ENCODE assay signal across 26 cellular contexts in genomic region chr17:61122356-61122913, GRCh38.
"Had no signal": no experiment of that assay in that cellular context is flagged by ENCODE, and none has a peak within 500 bp of the region (broad histone marks: within the 10 kb centered on the region; RNA-seq: fewer than 3 reads in every experiment).

No MANE protein-coding gene starts in this region.

- H3K9me3 ChIP-seq: Peyer's patch had no signal

- H3K27ac Mint-ChIP-seq: activated CD8-positive, alpha-beta T cell treated with anti-CD3 and anti-CD28 coated beads for 36 hours; activated naive CD4-positive, alpha-beta T cell treated with anti-CD3 and anti-CD28 coated beads, Interleukin-2, amount 10 ng/mL, durations not matched to agents 7 days and 5 days; activated naive CD8-positive, alpha-beta T cell treated with anti-CD3 and anti-CD28 coated beads for 36 hours; activated T-cell treated with anti-CD3 and anti-CD28 coated beads, Interleukin-2, amount 50 U/mL, for 72 hours; activated T-helper 2 cell treated with anti-CD3 and anti-CD28 coated beads, Interferon-gamma antibody, Interleukin-2, Interleukin-4, amounts not matched to agents 10 μg/mL and 5 μg/mL and 100 μg/mL, durations not matched to agents 14 hours and 24 hours and 36 hours had no signal

- DNase-seq: activated CD4-positive, alpha-beta T cell treated with anti-CD3 and anti-CD28 coated beads for 4 hours; activated CD8-positive, alpha-beta memory T cell treated with anti-CD3 and anti-CD28 coated beads, Interleukin-2, amount 50 U/mL, for 4 hours; activated CD8-positive, alpha-beta T cell treated with anti-CD3 and anti-CD28 coated beads for 36 hours; activated gamma-delta T cell treated with Interleukin-2 at 50 U/mL for 16 hours; activated naive CD4-positive, alpha-beta T cell treated with anti-CD3 and anti-CD28 coated beads, Interleukin-2, amount 10 ng/mL, durations not matched to agents 7 days and 5 days; activated naive CD8-positive, alpha-beta T cell treated with anti-CD3 and anti-CD28 coated beads for 36 hours; activated T-cell treated with anti-CD3 and anti-CD28 coated beads, Interleukin-2, amount 50 U/mL, for 72 hours; brain microvascular endothelial cell; Kasumi-1; NCI-H1048; NCI-H1417; NCI-H1930; NCI-H510A treated with DMSO at 0.1 percent for 48 hours; NCI-H69; NK-92 treated with Interleukin-12 subunit alpha and Interleukin-12 subunit beta, amount 100 ng/mL, for 24 hours; OCI-M1; Peyer's patch; Right ventricle myocardium superior; SJCRH30; SK-N-SH; T-helper 1 cell; WERI-Rb-1 had no signal

- H3K4me3 Mint-ChIP-seq: activated CD8-positive, alpha-beta T cell treated with anti-CD3 and anti-CD28 coated beads for 36 hours; activated naive CD4-positive, alpha-beta T cell treated with anti-CD3 and anti-CD28 coated beads, Interleukin-2, amount 10 ng/mL, durations not matched to agents 7 days and 5 days; activated naive CD8-positive, alpha-beta T cell treated with anti-CD3 and anti-CD28 coated beads for 36 hours; activated T-cell treated with anti-CD3 and anti-CD28 coated beads, Interleukin-2, amount 50 U/mL, for 72 hours had no signal

- ATAC-seq: activated CD4-positive, CD25-positive, alpha-beta regulatory T cell treated with anti-CD3 and anti-CD28 coated beads, Interleukin-2, amount 50 U/mL, for 24 hours; activated CD8-positive, alpha-beta T cell treated with anti-CD3 and anti-CD28 coated beads for 36 hours; activated T-cell treated with anti-CD3 and anti-CD28 coated beads, Interleukin-2, amount 50 U/mL, for 72 hours had no signal

- H3K36me3 Mint-ChIP-seq: activated naive CD4-positive, alpha-beta T cell treated with anti-CD3 and anti-CD28 coated beads, Interleukin-2, amount 10 ng/mL, durations not matched to agents 7 days and 5 days had no signal

- H3K4me3 ChIP-seq: cardiac muscle cell, Peyer's patch, SJCRH30 had no signal

- H3K27me3 ChIP-seq: brain microvascular endothelial cell, cardiac muscle cell, Peyer's patch, SJCRH30 had no signal

- H3K4me1 ChIP-seq: Peyer's patch, SJCRH30 had no signal

- H3K9ac ChIP-seq: SK-N-SH had no signal

- H3K4me1 Mint-ChIP-seq: activated naive CD4-positive, alpha-beta T cell treated with anti-CD3 and anti-CD28 coated beads, Interleukin-2, amount 10 ng/mL, durations not matched to agents 7 days and 5 days had no signal

- H3K27ac ChIP-seq: brain microvascular endothelial cell, cardiac muscle cell, Peyer's patch, RWPE1, SJCRH30, WERI-Rb-1 had no signal

- H3K9me3 Mint-ChIP-seq: activated CD8-positive, alpha-beta T cell treated with anti-CD3 and anti-CD28 coated beads for 36 hours; activated T-cell treated with anti-CD3 and anti-CD28 coated beads, Interleukin-2, amount 50 U/mL, for 72 hours; activated T-helper 2 cell treated with anti-CD3 and anti-CD28 coated beads, Interferon-gamma antibody, Interleukin-2, Interleukin-4, amounts not matched to agents 10 μg/mL and 5 μg/mL and 100 μg/mL, durations not matched to agents 14 hours and 24 hours and 36 hours had no signal

- H3K4me2 ChIP-seq: SK-N-SH had no signal

- H3K27me3 Mint-ChIP-seq: activated CD8-positive, alpha-beta T cell treated with anti-CD3 and anti-CD28 coated beads for 36 hours; activated naive CD4-positive, alpha-beta T cell treated with anti-CD3 and anti-CD28 coated beads, Interleukin-2, amount 10 ng/mL, durations not matched to agents 7 days and 5 days; activated naive CD8-positive, alpha-beta T cell treated with anti-CD3 and anti-CD28 coated beads for 36 hours had no signal

- H3K36me3 ChIP-seq: brain microvascular endothelial cell, cardiac muscle cell, Peyer's patch, SJCRH30, WERI-Rb-1 had no signal
